16 cellular contexts compared by ENCODE assay signal in genomic region chr1:85608851-85609250, GRCh38. TPM values are rescaled to one million over a fixed set of nuclear protein-coding genes. Genes with fewer than 3 reads are reported as not detected.
"Had no signal": no experiment of that assay in that cellular context is flagged by ENCODE, and none has a peak within 500 bp of the region (broad histone marks: within the 10 kb centered on the region; RNA-seq: fewer than 3 reads in every experiment).

No MANE protein-coding gene starts in this region.

- H3K9me3 ChIP-seq: gastrocnemius medialis, ovary, uterus had no signal

- H3K36me3 ChIP-seq: gastrocnemius medialis, ovary, uterus had no signal

- H3K4me3 Mint-ChIP-seq: activated CD8-positive, alpha-beta memory T cell treated with anti-CD3 and anti-CD28 coated beads, Interleukin-2, amount 10 ng/mL, durations not matched to agents 7 days and 5 days; activated naive CD8-positive, alpha-beta T cell treated with anti-CD3 and anti-CD28 coated beads for 36 hours; activated T-cell treated with anti-CD3 and anti-CD28 coated beads, Interleukin-2, amount 50 U/mL, for 4 hours; neural crest cell; T-helper 2 cell treated with Interferon-gamma antibody and Interleukin-4, amounts not matched to agents 5 μg/mL and 100 μg/mL, for 36 hours had no signal

- H3K9me3 Mint-ChIP-seq: activated naive CD8-positive, alpha-beta T cell treated with anti-CD3 and anti-CD28 coated beads for 36 hours; activated T-cell treated with anti-CD3 and anti-CD28 coated beads, Interleukin-2, amount 50 U/mL, for 4 hours; neural crest cell; T-helper 2 cell treated with Interferon-gamma antibody and Interleukin-4, amounts not matched to agents 5 μg/mL and 100 μg/mL, for 36 hours had no signal

- H3K27ac Mint-ChIP-seq: activated CD8-positive, alpha-beta memory T cell treated with anti-CD3 and anti-CD28 coated beads, Interleukin-2, amount 10 ng/mL, durations not matched to agents 7 days and 5 days; activated naive CD8-positive, alpha-beta T cell treated with anti-CD3 and anti-CD28 coated beads for 36 hours; T-helper 2 cell treated with Interferon-gamma antibody and Interleukin-4, amounts not matched to agents 5 μg/mL and 100 μg/mL, for 36 hours had no signal

- H3K27ac ChIP-seq: gastrocnemius medialis, ovary, uterus had no signal

- DNase-seq: activated CD4-positive, alpha-beta T cell treated with anti-CD3 and anti-CD28 coated beads for 1 hour; activated CD4-positive, alpha-beta T cell treated with anti-CD3 and anti-CD28 coated beads, Interleukin-2, amount 50 U/mL, for 48 hours; activated CD8-positive, alpha-beta memory T cell treated with anti-CD3 and anti-CD28 coated beads, Interleukin-2, amount 10 ng/mL, durations not matched to agents 7 days and 5 days; activated effector memory CD4-positive, alpha-beta T cell treated with anti-CD3 and anti-CD28 coated beads, Interleukin-2, amount 50 U/mL, for 16 hours; activated naive CD8-positive, alpha-beta T cell treated with anti-CD3 and anti-CD28 coated beads for 36 hours; activated T-cell treated with anti-CD3 and anti-CD28 coated beads, Interleukin-2, amount 50 U/mL, for 4 hours; aorta; gastrocnemius medialis; left ventricle myocardium superior; mesendoderm; ovary; stimulated activated CD4-positive, alpha-beta T cell treated with anti-CD3 and anti-CD28 coated beads, Interleukin-15, amount 100 ng/mL, for 24 hours; stimulated activated CD4-positive, alpha-beta T cell treated with anti-CD3 and anti-CD28 coated beads, Interleukin-4, amount 100 ng/mL, for 4 hours; uterus had no signal

- H3K4me1 ChIP-seq: uterus had no signal

- ATAC-seq: activated CD8-positive, alpha-beta memory T cell treated with anti-CD3 and anti-CD28 coated beads, Interleukin-2, amount 10 ng/mL, durations not matched to agents 7 days and 5 days; activated T-cell treated with anti-CD3 and anti-CD28 coated beads, Interleukin-2, amount 50 U/mL, for 4 hours; gastrocnemius medialis; left ventricle myocardium superior had no signal

- H3K27me3 ChIP-seq: gastrocnemius medialis, ovary, uterus had no signal

- H3K27me3 Mint-ChIP-seq: activated CD8-positive, alpha-beta memory T cell treated with anti-CD3 and anti-CD28 coated beads, Interleukin-2, amount 10 ng/mL, durations not matched to agents 7 days and 5 days; activated naive CD8-positive, alpha-beta T cell treated with anti-CD3 and anti-CD28 coated beads for 36 hours had no signal

- H3K36me3 Mint-ChIP-seq: activated CD8-positive, alpha-beta memory T cell treated with anti-CD3 and anti-CD28 coated beads, Interleukin-2, amount 10 ng/mL, durations not matched to agents 7 days and 5 days had no signal

- H3K4me1 Mint-ChIP-seq: activated CD8-positive, alpha-beta memory T cell treated with anti-CD3 and anti-CD28 coated beads, Interleukin-2, amount 10 ng/mL, durations not matched to agents 7 days and 5 days; activated naive CD8-positive, alpha-beta T cell treated with anti-CD3 and anti-CD28 coated beads for 36 hours had no signal

- H3K4me3 ChIP-seq: gastrocnemius medialis, ovary, uterus had no signal

RNA-seq across cellular contexts. Expression of gene CCN1, which starts 28.3 kb away (rescaled TPM):
- total RNA-seq: activated CD8-positive, alpha-beta memory T cell treated with anti-CD3 and anti-CD28 coated beads, Interleukin-2, amount 10 ng/mL, durations not matched to agents 7 days and 5 days had no signal
